ENCODE assay signal across 37 cellular contexts in genomic region chr20:56687061-56687460, GRCh38. TPM values are rescaled to one million over a fixed set of nuclear protein-coding genes. Genes with fewer than 3 reads are reported as not detected.
"Had no signal": no experiment of that assay in that cellular context is flagged by ENCODE, and none has a peak within 500 bp of the region (broad histone marks: within the 10 kb centered on the region; RNA-seq: fewer than 3 reads in every experiment).

No MANE protein-coding gene starts in this region.

- DNase-seq: activated B cell treated with CpG ODN at 0.5 μM for 24 hours; activated CD4-positive, alpha-beta memory T cell treated with anti-CD3 and anti-CD28 coated beads for 36 hours; activated CD4-positive, alpha-beta T cell treated with anti-CD3 and anti-CD28 coated beads for 4 hours; activated CD4-positive, alpha-beta T cell treated with anti-CD3 and anti-CD28 coated beads, Interleukin-2, amount 10 ng/mL, durations not matched to agents 24 days and 14 days; activated CD4-positive, alpha-beta T cell treated with anti-CD3 and anti-CD28 coated beads, Interleukin-2, amount 50 U/mL, for 1 hour; activated CD4-positive, alpha-beta T cell treated with anti-CD3 and anti-CD28 coated beads, Interleukin-2, amount 50 U/mL, for 4 hours; activated CD4-positive, CD25-positive, alpha-beta regulatory T cell treated with anti-CD3 and anti-CD28 coated beads, Interleukin-2, amount 50 U/mL, for 72 hours; activated CD8-positive, alpha-beta memory T cell treated with anti-CD3 and anti-CD28 coated beads, Interleukin-2, amount 50 U/mL, for 4 hours; activated CD8-positive, alpha-beta T cell treated with anti-CD3 and anti-CD28 coated beads for 36 hours; activated effector memory CD4-positive, alpha-beta T cell treated with anti-CD3 and anti-CD28 coated beads, Interleukin-2, amount 50 U/mL, for 16 hours; activated gamma-delta T cell treated with Interleukin-2 at 50 U/mL for 16 hours; activated naive CD4-positive, alpha-beta T cell; activated naive CD4-positive, alpha-beta T cell treated with anti-CD3 and anti-CD28 coated beads for 36 hours; activated naive CD4-positive, alpha-beta T cell treated with anti-CD3 and anti-CD28 coated beads, Interleukin-2, amount 50 U/mL, for 16 hours; activated naive CD8-positive, alpha-beta T cell treated with anti-CD3 and anti-CD28 coated beads for 36 hours; activated T-cell treated with anti-CD3 and anti-CD28 coated beads for 4 hours; activated T-cell treated with anti-CD3 and anti-CD28 coated beads, Interleukin-2, amount 50 U/mL, for 1 hour; activated T-cell treated with anti-CD3 and anti-CD28 coated beads, Interleukin-2, amount 50 U/mL, for 4 hours; activated T-cell treated with anti-CD3 and anti-CD28 coated beads, Interleukin-2, amount 50 U/mL, for 72 hours; adrenal gland; amniotic stem cell; aorta; body of pancreas; brain microvascular endothelial cell; central memory CD4-positive, alpha-beta T cell; T-helper 1 cell; T-helper 2 cell; T-helper 9 cell had no signal

- H3K27me3 ChIP-seq: body of pancreas, brain microvascular endothelial cell, breast epithelium had no signal

- H3K9me3 ChIP-seq: adrenal gland, body of pancreas, breast epithelium had no signal

- H3K36me3 ChIP-seq: adrenal gland, brain microvascular endothelial cell, breast epithelium had no signal

- FAIRE-seq: astrocyte, TTC549 had no signal

- ATAC-seq: activated CD8-positive, alpha-beta T cell treated with anti-CD3 and anti-CD28 coated beads for 36 hours; activated naive CD4-positive, alpha-beta T cell treated with anti-CD3 and anti-CD28 coated beads, Interleukin-2, amount 50 U/mL, for 72 hours; activated T-cell treated with anti-CD3 and anti-CD28 coated beads, Interleukin-2, amount 50 U/mL, for 4 hours; activated T-cell treated with anti-CD3 and anti-CD28 coated beads, Interleukin-2, amount 50 U/mL, for 72 hours; activated T-helper 17 cell treated with anti-CD3 and anti-CD28 coated beads, Interleukin-2, amount 50 U/mL, for 72 hours; body of pancreas had no signal

- H3K4me1 ChIP-seq: adrenal gland had no signal

- H3K27ac ChIP-seq: adrenal gland, body of pancreas, brain microvascular endothelial cell, VCaP had no signal

- H3K4me3 ChIP-seq: adrenal gland, body of pancreas, breast epithelium had no signal

RNA-seq across cellular contexts. Expression of gene TFAP2C, which starts 58.0 kb away (rescaled TPM):
- total RNA-seq: activated B cell treated with CpG ODN at 0.5 μM for 24 hours; activated CD4-positive, alpha-beta memory T cell treated with anti-CD3 and anti-CD28 coated beads for 36 hours; activated CD4-positive, alpha-beta T cell treated with anti-CD3 and anti-CD28 coated beads, Interleukin-2, amount 10 ng/mL, durations not matched to agents 24 days and 14 days; activated CD8-positive, alpha-beta memory T cell treated with anti-CD3 and anti-CD28 coated beads for 36 hours; activated CD8-positive, alpha-beta T cell treated with anti-CD3 and anti-CD28 coated beads for 36 hours; activated naive CD4-positive, alpha-beta T cell treated with anti-CD3 and anti-CD28 coated beads for 36 hours; activated naive CD4-positive, alpha-beta T cell treated with anti-CD3 and anti-CD28 coated beads, Interleukin-2, amount 50 U/mL, for 72 hours; activated naive CD8-positive, alpha-beta T cell treated with anti-CD3 and anti-CD28 coated beads for 36 hours; activated T-cell treated with anti-CD3 and anti-CD28 coated beads, Interleukin-2, amount 50 U/mL, for 4 hours; activated T-helper 1 cell treated with anti-CD3 and anti-CD28 coated beads, Interleukin-12 subunit alpha, Interleukin-12 subunit beta, Interleukin-2, Interleukin-4 antibody, amounts not matched to agents 30 ng/mL and 10 ng/mL and 1 ng/mL, durations not matched to agents 14 hours and 24 hours and 36 hours; activated T-helper 17 cell treated with anti-CD3 and anti-CD28 coated beads, Interleukin-2, amount 50 U/mL, for 72 hours; cerebellum had no signal
- polyA plus RNA-seq: aorta had no signal
